8 cellular contexts compared by ENCODE assay signal in the genomic region with DNA sequence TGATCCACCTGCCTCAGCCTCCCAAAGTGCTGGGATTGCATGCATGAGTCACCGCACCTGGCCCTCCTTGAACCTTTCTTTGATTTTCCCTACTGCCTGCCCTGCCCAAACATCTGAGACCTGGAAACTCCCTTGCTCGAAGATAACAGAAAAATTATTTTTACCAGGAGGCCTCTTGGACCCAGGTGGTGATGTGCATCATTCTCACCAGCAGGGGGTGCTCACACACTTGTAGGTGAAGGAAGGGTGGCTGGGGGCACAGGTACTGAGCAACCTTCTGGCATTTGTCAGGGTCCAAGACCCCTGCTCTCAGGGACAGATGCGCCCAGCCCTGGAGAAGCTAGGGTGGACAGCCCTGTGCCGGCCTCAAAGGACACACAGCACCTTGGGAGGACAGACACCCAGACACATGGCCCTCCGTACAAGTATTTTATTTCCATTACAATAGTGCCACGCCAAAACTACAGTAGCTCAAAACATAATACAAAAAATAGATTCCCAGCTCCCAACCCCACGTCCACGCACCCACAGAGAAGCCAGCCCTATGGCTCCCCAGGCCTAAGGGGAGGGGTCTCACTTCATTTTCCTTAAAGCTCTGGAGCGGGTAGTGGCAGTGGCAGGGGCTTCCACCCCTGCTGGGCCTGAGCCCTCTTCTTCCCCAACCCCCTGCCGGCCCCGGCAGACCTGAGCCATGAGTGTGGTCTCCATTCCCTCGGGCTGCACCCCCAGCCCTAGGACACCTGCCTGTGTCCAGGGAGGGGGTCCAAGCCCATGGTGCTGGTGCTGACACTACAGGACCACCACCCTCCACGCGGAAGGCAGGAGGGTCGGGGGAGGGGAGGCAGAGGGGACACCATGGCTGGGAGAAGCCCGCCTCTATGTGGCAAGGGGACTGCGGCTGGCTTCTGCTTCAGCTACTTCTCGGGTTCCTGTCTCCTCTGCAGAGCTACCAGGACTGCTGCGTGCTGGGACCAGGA. TPM values are rescaled to one million over a fixed set of nuclear protein-coding genes. Genes with fewer than 3 reads are reported as not detected.
DNase-seq lines count a peak whose midpoint lies in the region; ATAC-seq and TF ChIP-seq lines count a peak whose summit lies in the region.

No MANE protein-coding gene starts in this region.

- H3K27ac Mint-ChIP-seq in mesothelial cell of epicardium: no peak overlapping the region

- no peaks in the 10 kb centered on the region; the same call in 1 of the 2 replicates for H3K36me3 ChIP-seq in MG63

- H3K27me3 Mint-ChIP-seq in mesothelial cell of epicardium (ENCODE audit: low read depth): no peaks in the 10 kb centered on the region

- no peaks in the 10 kb centered on the region for H3K27me3 ChIP-seq in MG63

- H3K9me3 ChIP-seq in MG63: no peaks in the 10 kb centered on the region

- TF ChIP-seq CTCF in choroid plexus epithelial cell (conservative IDR thresholded peaks at IDR 0.05; ENCODE audit: low read depth, low read length): peak; percentile 81
- TF ChIP-seq CTCF in mesothelial cell of epicardium (IDR thresholded peaks at IDR 0.05; ENCODE audit: unreplicated experiment): peak; percentile 75

- H3K4me1 Mint-ChIP-seq in mesothelial cell of epicardium: no peaks in the 10 kb centered on the region

- H3K4me3 Mint-ChIP-seq in mesothelial cell of epicardium: no peak overlapping the region

- no peaks in the 10 kb centered on the region for H3K9me3 Mint-ChIP-seq in mesothelial cell of epicardium

- ATAC-seq in HG03354 (IDR thresholded peaks at IDR 0.05; ENCODE audit: poor library complexity, severe bottlenecking, unreplicated experiment): no peak
- no peak for ATAC-seq in HG03442 (IDR thresholded peaks at IDR 0.05; ENCODE audit: unreplicated experiment)

- H3K4me3 ChIP-seq in MG63: no peak overlapping the region
- H3K4me3 ChIP-seq in choroid plexus epithelial cell (ENCODE audit: low read depth, low read length): no peak overlapping the region

- peak; percentile 58 for DNase-seq in GM03348 (ENCODE audit: low spot score)
- DNase-seq in MG63: peak; percentile 23
- DNase-seq in activated CD4-positive, alpha-beta T cell treated with anti-CD3 and anti-CD28 coated beads for 24 hours (ENCODE audit: low read depth in 2 of 2): peak; percentile 68
- peak; percentile 62 for DNase-seq in choroid plexus epithelial cell (ENCODE audit: low read depth)
- DNase-seq in mesothelial cell of epicardium (ENCODE audit: low spot score in 2 of 2, unreplicated experiment in 2 of 2): peak in 1 of 2 experiments; percentile 58
- peak; percentile 24 to 41 for DNase-seq in stimulated activated CD8-positive, alpha-beta memory T cell treated with anti-CD3 and anti-CD28 coated beads, Interleukin-7, amount 100 ng/mL, for 1 hour (ENCODE audit: low read depth in 2 of 2)

- H3K36me3 Mint-ChIP-seq in mesothelial cell of epicardium: peaks cover 5% of the 10 kb centered on the region

RNA-seq across cellular contexts. Expression of gene EIF4G3, which starts 40.4 kb away (rescaled TPM):
- total RNA-seq in MG63 (2014; rRNA removed; shearing (Covaris generic); ENCODE audit: low replicate concordance): 16.0 and 23.3 TPM in 2 replicates
- 102 to 106 TPM (median 104 TPM) in 3 replicates for total RNA-seq in mesothelial cell of epicardium
